20 cellular contexts compared by ENCODE assay signal in the genomic region with DNA sequence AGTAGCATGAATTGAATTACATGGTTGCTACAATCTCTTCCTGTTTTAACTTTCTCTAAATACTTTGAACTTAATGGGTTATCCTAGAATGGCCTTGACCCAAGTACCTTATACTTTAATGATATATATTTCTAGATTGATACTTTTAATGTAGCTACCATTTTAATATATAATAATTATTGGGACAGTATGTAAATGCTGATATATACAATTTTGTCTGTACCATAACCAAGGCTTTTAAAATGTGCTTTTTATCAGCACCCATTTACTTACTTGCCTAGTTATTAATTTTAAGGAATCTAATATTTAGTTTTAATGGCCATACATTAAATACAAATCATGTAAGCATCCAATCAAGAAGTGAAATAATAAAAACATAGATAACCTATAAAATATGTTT.
"Had no signal": no experiment of that assay in that cellular context is flagged by ENCODE, and none has a peak within 500 bp of the region (broad histone marks: within the 10 kb centered on the region; RNA-seq: fewer than 3 reads in every experiment).

No MANE protein-coding gene starts in this region.

- H3K27ac Mint-ChIP-seq: activated CD4-positive, alpha-beta memory T cell treated with anti-CD3 and anti-CD28 coated beads, Interleukin-2, amount 10 ng/mL, durations not matched to agents 7 days and 5 days; dendritic cell treated with granulocyte-macrophage colony-stimulating factor and Interleukin-4, amounts not matched to agents 40 ng/mL and 50 ng/mL, for 4 days had no signal

- H3K4me3 Mint-ChIP-seq: activated CD4-positive, alpha-beta memory T cell treated with anti-CD3 and anti-CD28 coated beads, Interleukin-2, amount 10 ng/mL, durations not matched to agents 7 days and 5 days; activated naive CD4-positive, alpha-beta T cell treated with anti-CD3 and anti-CD28 coated beads for 36 hours; dendritic cell treated with granulocyte-macrophage colony-stimulating factor and Interleukin-4, amounts not matched to agents 40 ng/mL and 50 ng/mL, for 4 days; naive B cell had no signal

- DNase-seq: activated CD4-positive, alpha-beta memory T cell treated with anti-CD3 and anti-CD28 coated beads, Interleukin-2, amount 10 ng/mL, durations not matched to agents 7 days and 5 days; activated CD4-positive, alpha-beta T cell treated with anti-CD3 and anti-CD28 coated beads for 4 hours; activated CD4-positive, CD25-positive, alpha-beta regulatory T cell; activated effector memory CD4-positive, alpha-beta T cell treated with Interleukin-2 at 50 U/mL for 16 hours; activated naive CD4-positive, alpha-beta T cell treated with anti-CD3 and anti-CD28 coated beads for 36 hours; activated T-cell treated with anti-CD3 and anti-CD28 coated beads, Interleukin-2, amount 50 U/mL, for 72 hours; effector CD4-positive, alpha-beta T cell; foreskin fibroblast; kidney; lower lobe of right lung; naive B cell; ovary; stimulated activated CD4-positive, alpha-beta T cell treated with anti-CD3 and anti-CD28 coated beads, Interleukin-4, amount 100 ng/mL, for 24 hours; stimulated activated naive CD8-positive, alpha-beta T cell treated with anti-CD3 and anti-CD28 coated beads, Interleukin-15, Interleukin-2, amounts not matched to agents 100 U/mL and 50 U/mL, for 24 hours; T-helper 1 cell; tibial artery had no signal

- H3K9me3 Mint-ChIP-seq: activated naive CD4-positive, alpha-beta T cell treated with anti-CD3 and anti-CD28 coated beads for 36 hours; dendritic cell treated with granulocyte-macrophage colony-stimulating factor and Interleukin-4, amounts not matched to agents 40 ng/mL and 50 ng/mL, for 4 days had no signal

- H3K9me3 ChIP-seq: lower lobe of right lung, ovary, prostate gland, right atrium auricular region, tibial artery had no signal

- H3K27me3 ChIP-seq: cardiac muscle cell, ovary, right atrium auricular region, tibial artery had no signal

- H3K36me3 ChIP-seq: ovary, prostate gland had no signal

- H3K27me3 Mint-ChIP-seq: activated CD4-positive, alpha-beta memory T cell treated with anti-CD3 and anti-CD28 coated beads, Interleukin-2, amount 10 ng/mL, durations not matched to agents 7 days and 5 days; dendritic cell treated with granulocyte-macrophage colony-stimulating factor and Interleukin-4, amounts not matched to agents 40 ng/mL and 50 ng/mL, for 4 days; naive B cell had no signal

- H3K27ac ChIP-seq: cardiac muscle cell, lower lobe of right lung, ovary, prostate gland, right atrium auricular region, tibial artery had no signal

- H3K4me3 ChIP-seq: cardiac muscle cell, lower lobe of right lung, ovary, prostate gland, right atrium auricular region, tibial artery had no signal
